Comparison of ENCODE assay signal across 9 cellular contexts in genomic region chr6:30818426-30818841, GRCh38.
DNase-seq lines count a peak whose midpoint lies in the region; ATAC-seq and TF ChIP-seq lines count a peak whose summit lies in the region.
"Had no signal": no experiment of that assay in that cellular context is flagged by ENCODE, and none has a peak within 500 bp of the region (broad histone marks: within the 10 kb centered on the region; RNA-seq: fewer than 3 reads in every experiment).

No MANE protein-coding gene starts in this region.

- no peaks in the 10 kb centered on the region for H3K79me2 ChIP-seq in ACC112 (ENCODE audit: control insufficient read depth, insufficient read depth, low read length, unreplicated experiment)
- no peaks in the 10 kb centered on the region for H3K79me2 ChIP-seq in GM23248 (ENCODE audit: insufficient read depth)

- H3K27me3 ChIP-seq in ACC112 (ENCODE audit: insufficient read depth, low read length) (no peaks in the 10 kb centered on the region), GM23248 (replicated peaks; ENCODE audit: insufficient read depth) (no peaks in the 10 kb centered on the region), adrenal gland (no peaks in the 10 kb centered on the region), left lung (no peaks in the 10 kb centered on the region)

- TF ChIP-seq CTCF in adrenal gland (IDR thresholded peaks at IDR 0.05): no peak
- TF ChIP-seq CTCF in left lung (IDR thresholded peaks at IDR 0.05): no peak

- H3F3A ChIP-seq in GM23248 (ENCODE audit: insufficient read depth): peaks cover 49% of the 10 kb centered on the region

- H2AFZ ChIP-seq in ACC112 (ENCODE audit: low read length, unreplicated experiment) (peak overlapping the region; percentile 46), GM23248 (peak overlapping the region; percentile 68)

- H3K27ac ChIP-seq in ACC112 (ENCODE audit: low read depth, low read length) (peak overlapping the region; percentile 86), GM23248 (peak overlapping the region; percentile 96), adrenal gland (peak overlapping the region; percentile 3 to 69 (median 35)), left lung (peak overlapping the region; percentile 53 to 73)

- H3K9me3 ChIP-seq in GM23248 (ENCODE audit: low read depth): no peaks in the 10 kb centered on the region
- H3K9me3 ChIP-seq in adrenal gland (replicated peaks in 1 of 3): no peaks in the 10 kb centered on the region
- no peaks in the 10 kb centered on the region for H3K9me3 ChIP-seq in left lung

- H3K36me3 ChIP-seq in ACC112 (ENCODE audit: insufficient read depth, low read length) (no peaks in the 10 kb centered on the region), GM23248 (ENCODE audit: low read depth) (no peaks in the 10 kb centered on the region), adrenal gland (replicated peaks in 1 of 2) (no peaks in the 10 kb centered on the region), left lung (no peaks in the 10 kb centered on the region)

- no peak overlapping the region for H3K4me3 ChIP-seq in ACC112 (ENCODE audit: low read depth, low read length)
- H3K4me3 ChIP-seq in GM23248: no peak overlapping the region
- no peak overlapping the region for H3K4me3 ChIP-seq in adrenal gland
- H3K4me3 ChIP-seq in left lung: no peak overlapping the region

- no peak for TF ChIP-seq POLR2A in adrenal gland (IDR thresholded peaks at IDR 0.05)

- H3K4me2 ChIP-seq in GM23248 (ENCODE audit: unreplicated experiment): peak overlapping the region; percentile 65

- in situ Hi-C loops in GM23248 (cut with MboI): loop anchor here (10.0 kb wide), 1 partner anchor 74 kb away; the partner anchor contains the start of genes FLOT1 and IER3
- in situ Hi-C loops in ACHN (cut with HindIII; ENCODE audit: low pct_ligation_motif_present, low pct_unique_long_range_greater_than_20kb, low sequenced_read_pairs): no loop called here

- intact Hi-C loops in adrenal gland (cut with DNase I): no loop called here
- intact Hi-C loops in left lung (cut with DNase I): loop anchor here in 1 of 2 donors (10.0 kb wide), 1 partner anchor 74 kb away; the partner anchor contains the start of genes FLOT1 and IER3

- WGBS in GM23248 (ENCODE audit: low coverage in 1 of 2, low lambda C conversion rate in 2 of 2, missing lambda C conversion rate in 2 of 2), 2 experiments: 53 to 54% methylated on average over 3 of the region's 3 CpGs
- 71 to 81% (median 73%) methylated on average over 3 of the region's 3 CpGs for WGBS in adrenal gland, 4 donors

- ATAC-seq in left lung: peak; percentile 34
- ATAC-seq in HG03520 (IDR thresholded peaks at IDR 0.05; ENCODE audit: unreplicated experiment): no peak
- no peak for ATAC-seq in GM21423 (IDR thresholded peaks at IDR 0.05; ENCODE audit: unreplicated experiment)

- no peaks in the 10 kb centered on the region for H3K9me2 ChIP-seq in GM23248 (ENCODE audit: insufficient read depth)

- H3K4me1 ChIP-seq in ACC112 (ENCODE audit: control insufficient read depth, insufficient read depth, low read length, unreplicated experiment): peaks cover 62% of the 10 kb centered on the region
- peaks cover 57% of the 10 kb centered on the region for H3K4me1 ChIP-seq in GM23248 (ENCODE audit: insufficient read depth)
- peaks cover 6 to 24% of the 10 kb centered on the region in 2 donors for H3K4me1 ChIP-seq in adrenal gland (replicated peaks in 1 of 2)
- H3K4me1 ChIP-seq in left lung: peaks cover 9 to 83% of the 10 kb centered on the region in 2 donors

- H4K20me1 ChIP-seq in GM23248 (ENCODE audit: insufficient read depth): no peaks in the 10 kb centered on the region

- DNase-seq in GM23248 (peak; percentile 91), adrenal gland (no peak), left lung (no peak), DMS114 treated with DMSO at 0.1 percent for 48 hours (lab: John Stamatoyannopoulos, UW; ENCODE audit: unreplicated experiment) (no peak), ACHN (no peak)
- DNase-seq: left cardiac atrium had no signal

- peak overlapping the region; percentile 76 for H3K9ac ChIP-seq in GM23248

Comparison
In these comparisons a context has a peak if more than half of its experiments do, and no peak if none do; other contexts are left out.
1. H3K27ac ChIP-seq: peak in every context shown above with its lines; median percentile 96 in GM23248; 86 in ACC112; 63 in left lung; 35 in adrenal gland.